ENCODE assay signal across 9 cellular contexts in genomic region chr17:44211281-44212265, GRCh38. TPM values are rescaled to one million over a fixed set of nuclear protein-coding genes. Genes with fewer than 3 reads are reported as not detected.
DNase-seq lines count a peak whose midpoint lies in the region; ATAC-seq, FAIRE-seq and TF ChIP-seq lines count a peak whose summit lies in the region.
"Had no signal": no experiment of that assay in that cellular context is flagged by ENCODE, and none has a peak within 500 bp of the region (broad histone marks: within the 10 kb centered on the region; RNA-seq: fewer than 3 reads in every experiment).

No MANE protein-coding gene starts in this region.

- H3K9ac ChIP-seq in SU-DHL-6 (ENCODE audit: low read length) = peak overlapping the region; percentile 85
- H3K9ac ChIP-seq in mesenchymal stem cell (ENCODE audit: low read length) = no peak overlapping the region
- H3K9ac ChIP-seq in kidney (ENCODE audit: low read length in 2 of 2) = no peak overlapping the region

- no peak overlapping the region for H3K4ac ChIP-seq in mesenchymal stem cell (ENCODE audit: low read depth in 1 of 2, low read length in 2 of 2)

- peaks cover 3% of the 10 kb centered on the region; the same call in 1 of the 2 replicates for H3K4me1 ChIP-seq in GM23338 (ENCODE audit: insufficient read depth)
- H3K4me1 ChIP-seq in mesenchymal stem cell (ENCODE audit: control insufficient read depth, insufficient read depth, low read depth, low read length) = peaks cover 20% of the 10 kb centered on the region
- H3K4me1 ChIP-seq in kidney (ENCODE audit: control insufficient read depth in 1 of 2, insufficient read depth in 1 of 2, low read depth in 1 of 2, low read length in 2 of 2) = peaks cover under 1 to 11% of the 10 kb centered on the region in 2 donors

- TF ChIP-seq CTCF in GM23338 (conservative IDR thresholded peaks at IDR 0.05; ENCODE audit: low read depth in 2 of 2) = no peak
- no peak for TF ChIP-seq CTCF in SU-DHL-6 (IDR thresholded peaks at IDR 0.05; ENCODE audit: insufficient read depth, low read length, poor library complexity, severe bottlenecking)
- TF ChIP-seq CTCF in kidney (IDR thresholded peaks at IDR 0.05; ENCODE audit: borderline replicate concordance, extremely low read depth, insufficient read depth) = no peak

- H2BK12ac ChIP-seq in mesenchymal stem cell (ENCODE audit: low read length in 2 of 2) = no peak overlapping the region

- no peaks in the 10 kb centered on the region for H3K27me3 ChIP-seq in GM23338 (ENCODE audit: insufficient read depth)
- no peaks in the 10 kb centered on the region for H3K27me3 ChIP-seq in SU-DHL-6 (ENCODE audit: low read length)
- H3K27me3 ChIP-seq in mesenchymal stem cell (ENCODE audit: control insufficient read depth in 1 of 2, insufficient read depth in 1 of 2, low read length in 2 of 2) = no peaks in the 10 kb centered on the region

- peaks cover 31% of the 10 kb centered on the region; the same call in 1 of the 2 replicates for H3F3A ChIP-seq in GM23338 (replicated peaks; ENCODE audit: low read depth)
- H3F3A ChIP-seq in SU-DHL-6 (ENCODE audit: insufficient read depth) = peaks cover 11% of the 10 kb centered on the region; the same call in 1 of the 2 replicates

- H3K27me3 Mint-ChIP-seq in GM23338 (ENCODE audit: insufficient read depth, low read depth, poor library complexity) = peaks cover 28% of the 10 kb centered on the region

- H2AK5ac ChIP-seq in mesenchymal stem cell (ENCODE audit: low read length, severe bottlenecking) = no peak overlapping the region

- no peak overlapping the region for H3K4me3 Mint-ChIP-seq in GM23338

- intact Hi-C loops in kidney (cut with DNase I) = loop anchor here (5.0 kb wide), 1 partner anchor 116 kb away; no protein-coding TSS in a partner anchor

- peaks cover 90% of the 10 kb centered on the region for H3K36me3 Mint-ChIP-seq in GM23338 (ENCODE audit: low read depth)

- no peaks in the 10 kb centered on the region for H3K9me3 Mint-ChIP-seq in GM23338

- H3K36me3 ChIP-seq in GM23338 (ENCODE audit: insufficient read depth) (peaks cover 32% of the 10 kb centered on the region), SU-DHL-6 (ENCODE audit: low read length) (peaks cover 22% of the 10 kb centered on the region), mesenchymal stem cell (ENCODE audit: control insufficient read depth in 1 of 2, insufficient read depth in 2 of 2, low read depth in 1 of 2, low read length in 2 of 2) (peaks cover 79 to 98% of the 10 kb centered on the region in 2 experiments), kidney (ENCODE audit: control insufficient read depth in 1 of 2, insufficient read depth in 2 of 2, low read length in 2 of 2) (peaks cover 52 to 62% of the 10 kb centered on the region in 2 donors)

- no peak overlapping the region for H2BK120ac ChIP-seq in mesenchymal stem cell (ENCODE audit: low read depth, low read length)

- H3K27ac ChIP-seq in GM23338 (ENCODE audit: low read depth) = peak overlapping the region; percentile 55; the same call in 1 of the 2 replicates
- H3K27ac ChIP-seq in SU-DHL-6 (ENCODE audit: low read depth, low read length) = peak overlapping the region; percentile 88
- no peak overlapping the region for H3K27ac ChIP-seq in mesenchymal stem cell (ENCODE audit: low read length, poor library complexity, severe bottlenecking)
- no peak overlapping the region for H3K27ac ChIP-seq in kidney (ENCODE audit: low read depth in 2 of 2, low read length in 2 of 2)

- H2BK15ac ChIP-seq in mesenchymal stem cell (ENCODE audit: low read depth, poor library complexity, severe bottlenecking) = no peak overlapping the region

- no peak overlapping the region for H2BK5ac ChIP-seq in mesenchymal stem cell (ENCODE audit: low read depth, low read length, poor library complexity, severe bottlenecking)

- peaks cover 47% of the 10 kb centered on the region for H3K79me1 ChIP-seq in mesenchymal stem cell (replicated peaks; ENCODE audit: low read length, poor library complexity, severe bottlenecking)

- WGBS in mesenchymal stem cell = 94% methylated on average over 30 of the region's 30 CpGs

- H3K23ac ChIP-seq in mesenchymal stem cell (ENCODE audit: low read length in 2 of 2) = no peak overlapping the region

- no peak for ATAC-seq in GM23338

- no peak overlapping the region for H4K8ac ChIP-seq in mesenchymal stem cell (ENCODE audit: low read length)

- H3K9me3 ChIP-seq in SU-DHL-6 (ENCODE audit: insufficient read depth, low read length) = no peaks in the 10 kb centered on the region
- H3K9me3 ChIP-seq in mesenchymal stem cell (ENCODE audit: control insufficient read depth, low read length) = peaks cover 8% of the 10 kb centered on the region
- no peaks in the 10 kb centered on the region for H3K9me3 ChIP-seq in kidney (ENCODE audit: control insufficient read depth in 1 of 2, low read length in 2 of 2)

- H3K4me3 ChIP-seq in GM23338 (no peak overlapping the region; the same call in 1 of the 2 replicates), SU-DHL-6 (ENCODE audit: insufficient read depth, low read length, poor library complexity, severe bottlenecking) (peak overlapping the region; percentile 45), mesenchymal stem cell (ENCODE audit: insufficient read depth in 1 of 2, low read depth in 1 of 2, low read length in 2 of 2) (no peak overlapping the region), kidney (ENCODE audit: low read length in 2 of 2) (no peak overlapping the region)

- DNase-seq in GM23338 (ENCODE audit: low spot score) (no peak), mesenchymal stem cell (no peak), kidney (no peak), iPS-NIHi11 (ENCODE audit: low spot score) (no peak), NCI-H1092 treated with DMSO at 0.1 percent for 48 hours (lab: John Stamatoyannopoulos, UW) (no peak)
- DNase-seq: NCI-H1930, small intestine had no signal

- H3K9me2 ChIP-seq in GM23338 (ENCODE audit: insufficient read depth) (no peaks in the 10 kb centered on the region), SU-DHL-6 (replicated peaks; ENCODE audit: insufficient read depth, low read length) (no peaks in the 10 kb centered on the region)

- no peak overlapping the region for H3K27ac Mint-ChIP-seq in GM23338

- H2AFZ ChIP-seq in GM23338 (no peak overlapping the region), SU-DHL-6 (ENCODE audit: low read depth, low read length, severe bottlenecking) (no peak overlapping the region), mesenchymal stem cell (ENCODE audit: low read depth, low read length) (no peak overlapping the region)

- H4K20me1 ChIP-seq in GM23338 (replicated peaks; ENCODE audit: insufficient read depth) (peaks cover 15% of the 10 kb centered on the region), SU-DHL-6 (ENCODE audit: low read depth, low read length) (no peaks in the 10 kb centered on the region)

- H4K91ac ChIP-seq in mesenchymal stem cell (ENCODE audit: low read length) = peak overlapping the region; percentile 16

- peaks cover 21% of the 10 kb centered on the region for H3K4me1 Mint-ChIP-seq in GM23338

- H3K79me2 ChIP-seq in GM23338 (replicated peaks; ENCODE audit: insufficient read depth) (peaks cover 2% of the 10 kb centered on the region), SU-DHL-6 (ENCODE audit: insufficient read depth, low read length) (peaks cover 15% of the 10 kb centered on the region)

- H3K4me2 ChIP-seq in GM23338 = peak overlapping the region; percentile 67; the same call in 1 of the 2 replicates
- peak overlapping the region; percentile 65 for H3K4me2 ChIP-seq in SU-DHL-6 (ENCODE audit: low read depth, low read length, poor library complexity, severe bottlenecking)
- H3K4me2 ChIP-seq in mesenchymal stem cell (ENCODE audit: low read length, poor library complexity, severe bottlenecking) = no peak overlapping the region

- H3K18ac ChIP-seq in mesenchymal stem cell (ENCODE audit: low read depth in 1 of 2, low read length in 2 of 2) = no peak overlapping the region

- no peak for FAIRE-seq in kidney (lab: Jason Lieb, UNC)
- FAIRE-seq: RCC 7860, small intestine had no signal

- no peak overlapping the region for H3K14ac ChIP-seq in mesenchymal stem cell (ENCODE audit: low read length in 2 of 2)

RNA-seq across cellular contexts. Expression of gene UBTF, which starts 7.9 kb away (rescaled TPM):
- 62.2 and 78.8 TPM in 2 replicates for total RNA-seq in GM23338 (2014; rRNA removed; shearing (Covaris generic))
- polyA plus RNA-seq in GM23338 (2016; fragmentation: Nextera tagmentation; extraction: Ambion mirVana) (27.0 and 29.9 TPM in 2 replicates), kidney (ENCODE audit: insufficient read depth, low read depth, low replicate concordance) (46.1 TPM)
- 47.3 TPM for polyA plus RNA-seq in mesenchymal stem cell (2013, experiment 1 of 2)
- polyA plus RNA-seq in mesenchymal stem cell (2013, experiment 2 of 2) = 45.8 TPM
- 98.8 TPM for total RNA-seq in kidney

RNA-seq across cellular contexts. Expression of gene ATXN7L3, which starts 11.9 kb away (rescaled TPM):
- total RNA-seq in GM23338 (2014; rRNA removed; shearing (Covaris generic)) = 79.3 and 95.0 TPM in 2 replicates
- polyA plus RNA-seq in GM23338 (2016; fragmentation: Nextera tagmentation; extraction: Ambion mirVana) = 20.3 and 20.6 TPM in 2 replicates
- 44.2 TPM for polyA plus RNA-seq in mesenchymal stem cell (2013, experiment 1 of 2)
- 42.8 TPM for polyA plus RNA-seq in mesenchymal stem cell (2013, experiment 2 of 2)
- total RNA-seq in kidney = 64.8 TPM
- 20.0 TPM for polyA plus RNA-seq in kidney (ENCODE audit: insufficient read depth, low read depth, low replicate concordance)

RNA-seq across cellular contexts. Expression of gene TMUB2, which starts 24.8 kb away (rescaled TPM):
- total RNA-seq in GM23338 (2014; rRNA removed; shearing (Covaris generic)) = 15.9 and 20.8 TPM in 2 replicates
- polyA plus RNA-seq in GM23338 (2016; fragmentation: Nextera tagmentation; extraction: Ambion mirVana) (16.5 and 17.0 TPM in 2 replicates), kidney (ENCODE audit: insufficient read depth, low read depth, low replicate concordance) (39.2 TPM)
- 26.9 TPM for polyA plus RNA-seq in mesenchymal stem cell (2013, experiment 1 of 2)
- polyA plus RNA-seq in mesenchymal stem cell (2013, experiment 2 of 2) = 27.2 TPM
- 37.7 TPM for total RNA-seq in kidney

RNA-seq across cellular contexts. Expression of gene ASB16, which starts 41.1 kb away (rescaled TPM):
- total RNA-seq in GM23338 (2014; rRNA removed; shearing (Covaris generic)) = not detected in 2 replicates
- polyA plus RNA-seq in GM23338 (2016; fragmentation: Nextera tagmentation; extraction: Ambion mirVana) = 0.21 and 0.47 TPM in 2 replicates
- polyA plus RNA-seq in mesenchymal stem cell (2013, experiment 1 of 2) = 0.07 TPM
- 0.05 TPM for polyA plus RNA-seq in mesenchymal stem cell (2013, experiment 2 of 2)
- total RNA-seq in kidney = 0.25 TPM
- polyA plus RNA-seq in kidney (ENCODE audit: insufficient read depth, low read depth, low replicate concordance) = 0.90 TPM

RNA-seq across cellular contexts. Expression of gene SLC4A1, which starts 56.4 kb away (rescaled TPM):
- not detected in 2 replicates for total RNA-seq in GM23338 (2014; rRNA removed; shearing (Covaris generic))
- polyA plus RNA-seq in GM23338 (2016; fragmentation: Nextera tagmentation; extraction: Ambion mirVana) = not detected in 2 replicates
- polyA plus RNA-seq in mesenchymal stem cell (2013, experiment 1 of 2) = not detected
- polyA plus RNA-seq in mesenchymal stem cell (2013, experiment 2 of 2) = not detected
- total RNA-seq in kidney = 2.1 TPM
- polyA plus RNA-seq in kidney (ENCODE audit: insufficient read depth, low read depth, low replicate concordance) = 201 TPM
- polyA plus RNA-seq: small intestine had no signal

Comparison
In these comparisons a context has a peak if more than half of its experiments do, and no peak if none do; other contexts are left out.
1. H3K27ac ChIP-seq: peak in GM23338 (single experiment) and SU-DHL-6 (single experiment); none in mesenchymal stem cell (single experiment) and kidney (0 of 2).